Comparison of ENCODE assay signal across 14 cellular contexts in genomic region chr1:11178021-11179015, GRCh38. TPM values are rescaled to one million over a fixed set of nuclear protein-coding genes. Genes with fewer than 3 reads are reported as not detected.
DNase-seq lines count a peak whose midpoint lies in the region; ATAC-seq, FAIRE-seq and TF ChIP-seq lines count a peak whose summit lies in the region.
"Had no signal": no experiment of that assay in that cellular context is flagged by ENCODE, and none has a peak within 500 bp of the region (broad histone marks: within the 10 kb centered on the region; RNA-seq: fewer than 3 reads in every experiment).

No MANE protein-coding gene starts in this region.

- H4K20me1 ChIP-seq in PC-3 (ENCODE audit: low read length), result no peaks in the 10 kb centered on the region
- H4K20me1 ChIP-seq in HepG2 (ENCODE audit: insufficient read depth, low read length), result no peaks in the 10 kb centered on the region

- H3K79me2 ChIP-seq in PC-3 (ENCODE audit: low read length) (no peaks in the 10 kb centered on the region), HepG2 (ENCODE audit: insufficient read depth, low read length) (no peaks in the 10 kb centered on the region)
- H3K79me2 ChIP-seq: hepatocyte had no signal

- peaks cover 11% of the 10 kb centered on the region for H3K4me1 Mint-ChIP-seq in T-helper 17 cell
- H3K4me1 Mint-ChIP-seq: activated T-helper 17 cell treated with anti-CD3 and anti-CD28 coated beads, Interleukin-2, amount 50 U/mL, for 72 hours had no signal

- H3K9ac ChIP-seq in PC-3 (ENCODE audit: low read length), result no peak overlapping the region
- no peak overlapping the region for H3K9ac ChIP-seq in HepG2 (ENCODE audit: insufficient read depth, low read depth, low read length)

- CTCF ChIA-PET in PC-3 (lab: Charles Lee) (no interaction called here), HepG2 (lab: Yijun Ruan, JAX; ENCODE audit: low intra/inter-chr PET ratio, low total read pairs) (no interaction called here)

- H3F3A ChIP-seq in PC-3 (ENCODE audit: low read length, unreplicated experiment), result no peaks in the 10 kb centered on the region

- no peak overlapping the region for H3K27ac Mint-ChIP-seq in T-helper 17 cell
- H3K27ac Mint-ChIP-seq: activated T-helper 17 cell treated with anti-CD3 and anti-CD28 coated beads, Interleukin-2, amount 50 U/mL, for 72 hours had no signal

- no peaks in the 10 kb centered on the region for H3K27me3 Mint-ChIP-seq in T-helper 17 cell
- H3K27me3 Mint-ChIP-seq: activated T-helper 17 cell treated with anti-CD3 and anti-CD28 coated beads, Interleukin-2, amount 50 U/mL, for 72 hours had no signal

- TF ChIP-seq POLR2A in HepG2 (IDR thresholded peaks at IDR 0.05; ENCODE audit: insufficient read depth in 1 of 2, low read depth in 2 of 2, low read length in 2 of 2), result no peak

- intact Hi-C loops in PC-3 (cut with micrococcal nuclease) (no loop called here), HepG2 (cut with micrococcal nuclease; ENCODE audit: unreplicated experiment) (no loop called here)

- no peaks in the 10 kb centered on the region for H3K27me3 ChIP-seq in PC-3 (ENCODE audit: low read length)
- H3K27me3 ChIP-seq in HepG2 (ENCODE audit: control insufficient read depth in 1 of 2, insufficient read depth in 2 of 2, low read length in 2 of 2), result no peaks in the 10 kb centered on the region
- H3K27me3 ChIP-seq: hepatocyte had no signal

- BruUV-seq in PC-3 (replicated peaks; lab: Mats Ljungman, UMichigan), result no TSS peak
- no TSS peak for BruUV-seq in HepG2 (replicated peaks; lab: Mats Ljungman, UMichigan)

- H3K9me3 ChIP-seq in PC-3 (ENCODE audit: low read length) (no peaks in the 10 kb centered on the region), HepG2 (ENCODE audit: low read length) (no peaks in the 10 kb centered on the region), T-helper 17 cell (ENCODE audit: control insufficient read depth, low read length, poor library complexity, severe bottlenecking) (no peaks in the 10 kb centered on the region)
- H3K9me3 ChIP-seq: Caco-2 had no signal

- H3K27ac ChIP-seq in PC-3 (ENCODE audit: low read length) (no peak overlapping the region), HepG2 (ENCODE audit: extremely low read length, insufficient read depth, low read length) (no peak overlapping the region)
- H3K27ac ChIP-seq: hepatocyte had no signal

- no peak for TF ChIP-seq EP300 in Ishikawa (IDR thresholded peaks at IDR 0.05; ENCODE audit: borderline replicate concordance)
- TF ChIP-seq EP300 in HepG2 (IDR thresholded peaks at IDR 0.05; ENCODE audit: low read depth in 2 of 2, low read length in 2 of 2), result no peak
- TF ChIP-seq EP300 in HepG2 (CRISPR knock-in tag; IDR thresholded peaks at IDR 0.05; ENCODE audit: borderline replicate concordance), result no peak

- peak; percentile 27 for DNase-seq in PC-3
- peak; percentile 54 to 74 for DNase-seq in foreskin fibroblast
- peak; percentile 10 for DNase-seq in retina
- DNase-seq in GM19240 (ENCODE audit: insufficient read length, low spot score), result no peak
- no peak for DNase-seq in activated CD4-positive, alpha-beta T cell treated with anti-CD3 and anti-CD28 coated beads, Interleukin-2, amount 50 U/mL, for 4 hours
- DNase-seq in HepG2 (ENCODE audit: low spot score), result no peak
- DNase-seq in T-helper 17 cell, result no peak
- DNase-seq: activated CD4-positive, CD25-positive, alpha-beta regulatory T cell treated with anti-CD3 and anti-CD28 coated beads, Interleukin-2, amount 50 U/mL, for 72 hours; Caco-2; NCI-H1930; small intestine had no signal

- H3K36me3 ChIP-seq in PC-3 (ENCODE audit: low read depth, low read length), result peaks cover 9% of the 10 kb centered on the region; the same call in 1 of the 2 replicates
- peaks cover 2 to 9% of the 10 kb centered on the region in 2 experiments; a peak in 2 of 5 replicates for H3K36me3 ChIP-seq in HepG2 (replicated peaks in 1 of 2; ENCODE audit: control insufficient read depth in 1 of 2, insufficient read depth in 2 of 2, low read length in 2 of 2)

- H3K4me1 ChIP-seq in PC-3 (ENCODE audit: insufficient read depth, low read length), result peaks cover 34% of the 10 kb centered on the region
- H3K4me1 ChIP-seq in HepG2 (ENCODE audit: insufficient read depth, low read length), result peaks cover 9% of the 10 kb centered on the region; the same call in 1 of the 2 replicates
- H3K4me1 ChIP-seq: Caco-2 had no signal

- in situ Hi-C loops in HepG2 (cut with HindIII; ENCODE audit: extremely low pct_ligation_motif_present, low pct_unique_long_range_greater_than_20kb), result no loop called here

- H3K4me2 ChIP-seq in PC-3 (ENCODE audit: low read length) (no peak overlapping the region), HepG2 (ENCODE audit: low read depth, low read length) (no peak overlapping the region)
- H3K4me2 ChIP-seq: hepatocyte had no signal

- FAIRE-seq in HepG2 (lab: Jason Lieb, UNC), result no peak
- FAIRE-seq: small intestine had no signal

- H2AFZ ChIP-seq in PC-3 (ENCODE audit: low read length) (no peak overlapping the region), HepG2 (ENCODE audit: low read length) (no peak overlapping the region)
- H2AFZ ChIP-seq: hepatocyte had no signal

- H3K9me2 ChIP-seq in PC-3 (replicated peaks; ENCODE audit: low read length), result no peaks in the 10 kb centered on the region

- H3K4me3 ChIP-seq in PC-3 (ENCODE audit: low read length) (no peak overlapping the region), foreskin fibroblast (ENCODE audit: low read depth in 1 of 2, low read length in 2 of 2) (no peak overlapping the region), HepG2 (replicated peaks in 1 of 3; ENCODE audit: insufficient read depth in 1 of 3, low read depth in 2 of 3, low read length in 3 of 3) (no peak overlapping the region)
- H3K4me3 ChIP-seq: hepatocyte had no signal

- no peak for ATAC-seq in PC-3
- ATAC-seq in HepG2, result no peak
- no peak for ATAC-seq in T-helper 17 cell
- ATAC-seq: activated T-helper 17 cell treated with anti-CD3 and anti-CD28 coated beads, Interleukin-2, amount 50 U/mL, for 72 hours had no signal

- H3K36me3 Mint-ChIP-seq in T-helper 17 cell (ENCODE audit: low read depth), result peaks cover 6% of the 10 kb centered on the region

- POLR2A ChIA-PET in PC-3 (lab: Charles Lee; ENCODE audit: unreplicated experiment) (no interaction called here), HepG2 (lab: Yijun Ruan, JAX) (no interaction called here)

- no peak for TF ChIP-seq RAD21 in Ishikawa (IDR thresholded peaks at IDR 0.05; ENCODE audit: low read depth)
- no peak for TF ChIP-seq RAD21 in HepG2 (CRISPR knock-in tag; IDR thresholded peaks at IDR 0.05)

- TF ChIP-seq CTCF in PC-3 (conservative IDR thresholded peaks at IDR 0.05; ENCODE audit: low read depth, low read length) (no peak), foreskin fibroblast (IDR thresholded peaks at IDR 0.05; ENCODE audit: low read depth, low read length) (no peak), HepG2 (CRISPR knock-in tag; IDR thresholded peaks at IDR 0.05) (no peak)

- WGBS in HepG2 (ENCODE audit: low lambda C conversion rate), result 96% methylated on average over 5 of the region's 7 CpGs

- no peak overlapping the region for H3K4me3 Mint-ChIP-seq in T-helper 17 cell
- H3K4me3 Mint-ChIP-seq: activated T-helper 17 cell treated with anti-CD3 and anti-CD28 coated beads, Interleukin-2, amount 50 U/mL, for 72 hours had no signal

TF ChIP-seq in Ishikawa, 13 proteins besides CTCF, POLR2A, EP300 and RAD21:
- TF ChIP-seq EGR1 (IDR thresholded peaks at IDR 0.05), result no peak
- peak; percentile 54; the same call in 1 of the 2 replicates for TF ChIP-seq TCF12 (IDR thresholded peaks at IDR 0.05; ENCODE audit: low read depth)
- 0 out of 2 replicates have a peak, but pooled peaks have one; percentile 11 for TF ChIP-seq TEAD4 (IDR thresholded peaks at IDR 0.05)
- TF ChIP-seq NFIC (IDR thresholded peaks at IDR 0.05), result peak; percentile 79

TF ChIP-seq in HepG2, 621 proteins besides CTCF, POLR2A, EP300 and RAD21 (continues in another document):
- no peak for TF ChIP-seq RBAK (CRISPR knock-in tag; IDR thresholded peaks at IDR 0.05)

RNA-seq across cellular contexts. Expression of gene ANGPTL7, which starts 10.8 kb away (rescaled TPM):
- total RNA-seq in PC-3 (2014; rRNA removed), result not detected in 2 replicates
- not detected in 2 replicates for total RNA-seq in HepG2 (2016; rRNA removed; fragmentation: Illumina TruSeq; extraction: Trizol)
- total RNA-seq in HepG2 (2016; cell fraction: cytosol; rRNA removed; fragmentation: Illumina TruSeq; extraction: Trizol; ENCODE audit: low read depth), result not detected in 2 replicates
- not detected in 2 replicates for total RNA-seq in HepG2 (2016; cell fraction: insoluble cytoplasmic fraction; rRNA removed; fragmentation: Illumina TruSeq; extraction: Trizol)
- total RNA-seq in HepG2 (2016; cell fraction: membrane; rRNA removed; fragmentation: Illumina TruSeq; extraction: Trizol), result not detected in 2 replicates
- not detected in 2 replicates for total RNA-seq in HepG2 (2016; cell fraction: nucleus; rRNA removed; fragmentation: Illumina TruSeq; extraction: Trizol)
- polyA plus RNA-seq in HepG2 (2011; rRNA removed), result not detected in 2 replicates
- polyA plus RNA-seq in HepG2 (2011; cell fraction: cytosol; rRNA removed), result not detected in 2 replicates
- not detected in 2 replicates for polyA plus RNA-seq in HepG2 (2011; cell fraction: nucleus; rRNA removed)
- polyA plus RNA-seq in HepG2 (2012), result not detected in 2 replicates
- polyA plus RNA-seq in HepG2 (2016; cell fraction: cytosol; fragmentation: Illumina TruSeq; extraction: Trizol; ENCODE audit: low read depth), result not detected in 2 replicates
- not detected in 2 replicates for polyA plus RNA-seq in HepG2 (2016; cell fraction: insoluble cytoplasmic fraction; fragmentation: Illumina TruSeq; extraction: Trizol; ENCODE audit: low read depth)
- not detected in 2 replicates for polyA plus RNA-seq in HepG2 (2016; cell fraction: membrane; fragmentation: Illumina TruSeq; extraction: Trizol; ENCODE audit: low read depth)
- polyA plus RNA-seq in HepG2 (2016; cell fraction: nucleus; fragmentation: Illumina TruSeq; extraction: Trizol; ENCODE audit: insufficient read depth, low read depth), result not detected in 2 replicates
- not detected in 2 replicates for polyA minus RNA-seq in HepG2 (2011; rRNA and poly(A)+ RNA removed; ENCODE audit: low replicate concordance)
- not detected in 2 replicates for polyA minus RNA-seq in HepG2 (2011; cell fraction: cytosol; rRNA and poly(A)+ RNA removed)
- not detected in 2 replicates for polyA minus RNA-seq in HepG2 (2011; cell fraction: nucleus; rRNA and poly(A)+ RNA removed)
- not detected for total RNA-seq in T-helper 17 cell
- total RNA-seq: activated T-helper 17 cell treated with anti-CD3 and anti-CD28 coated beads, Interleukin-2, amount 50 U/mL, for 72 hours; Caco-2 had no signal

Comparison
In these comparisons a context has a peak if more than half of its experiments do, and no peak if none do; other contexts are left out.
1. DNase-seq: peak in PC-3 (single experiment), foreskin fibroblast (2 of 2) and retina (single experiment); none in GM19240 (single experiment), activated CD4-positive, alpha-beta T cell treated with anti-CD3 and anti-CD28 coated beads, Interleukin-2, amount 50 U/mL, for 4 hours (0 of 2), HepG2 (single experiment) and T-helper 17 cell (0 of 3).